1 cellular context compared by ENCODE assay signal in genomic region chr10:99659031-99659867, GRCh38.
TF ChIP-seq lines count a peak whose summit lies in the region.

TSS of gene ENTPD7 (plus strand) at chr10:99659509. CDS start at chr10:99659957, 448 bp downstream.

TF ChIP-seq in HepG2, 621 proteins besides CTCF, POLR2A, EP300 and RAD21 (continued from another document and continues in another):
- TF ChIP-seq ZBTB46 (CRISPR knock-in tag; IDR thresholded peaks at IDR 0.05; ENCODE audit: borderline replicate concordance) (no peak), KMT2B (CRISPR knock-in tag; IDR thresholded peaks at IDR 0.05) (no peak), MYC (CRISPR knock-in tag; IDR thresholded peaks at IDR 0.05; ENCODE audit: borderline replicate concordance) (peak; percentile 26; the same call in 1 of the 2 replicates), PHF20 (CRISPR knock-in tag; IDR thresholded peaks at IDR 0.05) (peak; percentile 55), CENPX (CRISPR knock-in tag; IDR thresholded peaks at IDR 0.05) (no peak), YEATS2 (CRISPR knock-in tag; IDR thresholded peaks at IDR 0.05; ENCODE audit: borderline replicate concordance) (peak; percentile 70; the same call in 1 of the 2 replicates), MYNN (CRISPR knock-in tag; IDR thresholded peaks at IDR 0.05; ENCODE audit: low read depth) (no peak), RFX1 (IDR thresholded peaks at IDR 0.05) (peak; percentile 86), ZBTB2 (CRISPR knock-in tag; IDR thresholded peaks at IDR 0.05; ENCODE audit: low read depth) (no peak), NFE2 (CRISPR knock-in tag; IDR thresholded peaks at IDR 0.05) (no peak), ATF6 (CRISPR knock-in tag; conservative IDR thresholded peaks at IDR 0.05) (no peak), HNRNPK (IDR thresholded peaks at IDR 0.05; ENCODE audit: low read depth, low read length, poor library complexity, severe bottlenecking) (peak; percentile 62), ZNF781 (CRISPR knock-in tag; IDR thresholded peaks at IDR 0.05; ENCODE audit: borderline replicate concordance, not compliant biosample characterization) (no peak), ZNF496 (CRISPR knock-in tag; IDR thresholded peaks at IDR 0.05; ENCODE audit: insufficient replicate concordance) (no peak), ZNF607 (CRISPR knock-in tag; IDR thresholded peaks at IDR 0.05; ENCODE audit: borderline replicate concordance) (no peak), ZNF530 (CRISPR knock-in tag; IDR thresholded peaks at IDR 0.05; ENCODE audit: low read depth) (no peak), SPEN (CRISPR knock-in tag; IDR thresholded peaks at IDR 0.05; ENCODE audit: low read depth) (peak; percentile 59; the same call in 1 of the 2 replicates), ZNF619 (CRISPR knock-in tag; IDR thresholded peaks at IDR 0.05) (peak; percentile 33; the same call in 1 of the 2 replicates), PITX1 (CRISPR knock-in tag; IDR thresholded peaks at IDR 0.05) (0 out of 2 replicates have a peak, but pooled peaks have one; percentile 30), CEBPB (IDR thresholded peaks at IDR 0.05; ENCODE audit: borderline replicate concordance, low read depth, low read length) (no peak), KMT2A (CRISPR knock-in tag; IDR thresholded peaks at IDR 0.05) (peak; percentile 82; the same call in 1 of the 2 replicates), ZNF674 (CRISPR knock-in tag; IDR thresholded peaks at IDR 0.05; ENCODE audit: low read depth) (no peak), STAT5B (CRISPR knock-in tag; IDR thresholded peaks at IDR 0.05) (no peak), ZBTB3 (CRISPR knock-in tag; IDR thresholded peaks at IDR 0.05; ENCODE audit: borderline replicate concordance, low read depth) (no peak), KLF12 (CRISPR knock-in tag; IDR thresholded peaks at IDR 0.05; ENCODE audit: borderline replicate concordance) (no peak), ZBTB7A (CRISPR knock-in tag; IDR thresholded peaks at IDR 0.05) (no peak), ZNF326 (CRISPR knock-in tag; IDR thresholded peaks at IDR 0.05; ENCODE audit: borderline replicate concordance) (no peak), NCOA5 (CRISPR knock-in tag; IDR thresholded peaks at IDR 0.05) (no peak), ZBTB34 (CRISPR knock-in tag; IDR thresholded peaks at IDR 0.05) (0 out of 2 replicates have a peak, but pooled peaks have one; percentile 44), NRL (CRISPR knock-in tag; IDR thresholded peaks at IDR 0.05; ENCODE audit: borderline replicate concordance) (peak; percentile 18; the same call in 1 of the 2 replicates), ARID4A (CRISPR knock-in tag; IDR thresholded peaks at IDR 0.05; ENCODE audit: borderline replicate concordance) (peak; percentile 97), FOXK2 (IDR thresholded peaks at IDR 0.05) (no peak), KDM6A (CRISPR knock-in tag; IDR thresholded peaks at IDR 0.05; ENCODE audit: low read depth) (no peak), SOX6 (IDR thresholded peaks at IDR 0.05) (no peak), SOX6 (CRISPR knock-in tag; IDR thresholded peaks at IDR 0.05) (no peak), EEA1 (CRISPR knock-in tag; IDR thresholded peaks at IDR 0.05; ENCODE audit: borderline replicate concordance) (peak; percentile 75; the same call in 1 of the 2 replicates), FOSL2 (CRISPR knock-in tag; IDR thresholded peaks at IDR 0.05) (0 out of 2 replicates have a peak, but pooled peaks have one; percentile 3), FOXO4 (CRISPR knock-in tag; conservative IDR thresholded peaks at IDR 0.05) (no peak), PHF8 (CRISPR knock-in tag; IDR thresholded peaks at IDR 0.05) (peak; percentile 90), MED1 (CRISPR knock-in tag; IDR thresholded peaks at IDR 0.05) (no peak), ZNF12 (CRISPR knock-in tag; IDR thresholded peaks at IDR 0.05) (no peak), ZNF788 (CRISPR knock-in tag; IDR thresholded peaks at IDR 0.05; ENCODE audit: borderline replicate concordance) (peak; percentile 69), ZBTB7B (CRISPR knock-in tag; IDR thresholded peaks at IDR 0.05) (no peak), ZFP37 (CRISPR knock-in tag; IDR thresholded peaks at IDR 0.05; ENCODE audit: borderline replicate concordance) (0 out of 2 replicates have a peak, but pooled peaks have one; percentile 31), ZNF883 (CRISPR knock-in tag; IDR thresholded peaks at IDR 0.05; ENCODE audit: not compliant biosample characterization) (no peak), ZNF75D (CRISPR knock-in tag; IDR thresholded peaks at IDR 0.05; ENCODE audit: borderline replicate concordance) (no peak), HMGXB4 (CRISPR knock-in tag; IDR thresholded peaks at IDR 0.05; ENCODE audit: borderline replicate concordance in 1 of 2, low read depth in 1 of 2) (peak; percentile 22 to 46; a peak in 2 of 4 replicates), SNRNP70 (IDR thresholded peaks at IDR 0.05; ENCODE audit: low read depth, low read length) (no peak), TRIM24 (CRISPR knock-in tag; IDR thresholded peaks at IDR 0.05) (no peak), ZNF136 (CRISPR knock-in tag; IDR thresholded peaks at IDR 0.05; ENCODE audit: low read depth) (0 out of 2 replicates have a peak, but pooled peaks have one; percentile 58), ISL2 (CRISPR knock-in tag; IDR thresholded peaks at IDR 0.05) (0 out of 2 replicates have a peak, but pooled peaks have one; percentile 37), TGIF2 (CRISPR knock-in tag; IDR thresholded peaks at IDR 0.05) (no peak), THRA (CRISPR knock-in tag; IDR thresholded peaks at IDR 0.05; ENCODE audit: borderline replicate concordance) (peak; percentile 45; the same call in 1 of the 2 replicates), HDAC2 (CRISPR knock-in tag; IDR thresholded peaks at IDR 0.05) (no peak; the same call in 1 of the 2 replicates), MTF1 (CRISPR knock-in tag; IDR thresholded peaks at IDR 0.05) (no peak), SMAD1 (CRISPR knock-in tag; IDR thresholded peaks at IDR 0.05; ENCODE audit: borderline replicate concordance, low read depth) (peak; percentile 91), SMARCC2 (IDR thresholded peaks at IDR 0.05) (no peak), ZNF841 (CRISPR knock-in tag; IDR thresholded peaks at IDR 0.05; ENCODE audit: borderline replicate concordance) (no peak), YEATS4 (CRISPR knock-in tag; IDR thresholded peaks at IDR 0.05; ENCODE audit: borderline replicate concordance) (peak; percentile 53; the same call in 1 of the 2 replicates)
